In the genomic region with DNA sequence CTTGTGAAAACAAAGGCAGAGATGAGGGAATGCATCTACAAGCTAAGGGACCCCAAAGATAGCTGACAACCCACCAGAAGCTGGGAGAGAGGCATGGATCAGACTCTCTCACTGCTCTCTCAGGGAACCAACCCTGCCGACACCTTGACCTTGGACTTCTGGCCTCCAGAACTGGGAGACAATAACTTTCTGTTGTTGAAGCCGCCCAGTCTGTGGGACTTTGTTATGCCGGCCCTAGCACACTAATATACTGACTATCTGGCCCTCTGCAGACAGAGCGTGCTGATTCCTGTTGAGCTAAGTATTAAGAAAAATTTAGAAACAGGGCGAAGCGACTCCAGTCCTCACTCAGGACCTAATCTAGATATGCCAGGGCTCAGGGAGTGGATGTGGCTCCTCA, we compare ENCODE assay signal across 25 cellular contexts.
"Had no signal": no experiment of that assay in that cellular context is flagged by ENCODE, and none has a peak within 500 bp of the region (broad histone marks: within the 10 kb centered on the region; RNA-seq: fewer than 3 reads in every experiment).

No MANE protein-coding gene starts in this region.

- DNase-seq: activated CD4-positive, alpha-beta memory T cell treated with anti-CD3 and anti-CD28 coated beads, Interleukin-2, amount 10 ng/mL, durations not matched to agents 7 days and 5 days; activated CD4-positive, alpha-beta T cell treated with anti-CD3 and anti-CD28 coated beads for 36 hours; activated CD4-positive, alpha-beta T cell treated with anti-CD3 and anti-CD28 coated beads, Interleukin-2, amount 50 U/mL, for 1 hour; activated CD8-positive, alpha-beta memory T cell treated with anti-CD3 and anti-CD28 coated beads, Interleukin-2, amount 50 U/mL, for 4 hours; activated gamma-delta T cell treated with Interleukin-2 at 50 U/mL for 16 hours; activated naive CD4-positive, alpha-beta T cell treated with anti-CD3 and anti-CD28 coated beads, Interleukin-2, amount 10 ng/mL, durations not matched to agents 7 days and 5 days; activated naive CD8-positive, alpha-beta T cell treated with anti-CD3 and anti-CD28 coated beads for 36 hours; activated T-cell treated with anti-CD3 and anti-CD28 coated beads, Interleukin-2, amount 50 U/mL, for 72 hours; anterior cingulate cortex; caudate nucleus; Karpas-422; MM.1S; NCI-H1105 treated with DMSO at 0.1 percent for 48 hours; NCI-H1436 treated with DMSO at 0.1 percent for 48 hours; NCI-H187; NCI-H2081 treated with DMSO at 0.1 percent for 48 hours; NCI-H446; PC-3; SHP77 treated with DMSO at 0.1 percent for 48 hours; T-helper 17 cell; T-helper 9 cell; WERI-Rb-1 had no signal

- H3K4me3 ChIP-seq: breast epithelium, K562 had no signal

- H3K27me3 ChIP-seq: breast epithelium had no signal

- H3K9me3 ChIP-seq: breast epithelium had no signal

- H3K27ac ChIP-seq: breast epithelium had no signal

- H3K36me3 ChIP-seq: breast epithelium, WERI-Rb-1 had no signal

- H3K27ac Mint-ChIP-seq: activated CD4-positive, alpha-beta memory T cell treated with anti-CD3 and anti-CD28 coated beads, Interleukin-2, amount 10 ng/mL, durations not matched to agents 7 days and 5 days; activated CD4-positive, alpha-beta T cell treated with anti-CD3 and anti-CD28 coated beads for 36 hours; activated naive CD4-positive, alpha-beta T cell treated with anti-CD3 and anti-CD28 coated beads, Interleukin-2, amount 10 ng/mL, durations not matched to agents 7 days and 5 days; activated naive CD8-positive, alpha-beta T cell treated with anti-CD3 and anti-CD28 coated beads for 36 hours; activated T-cell treated with anti-CD3 and anti-CD28 coated beads, Interleukin-2, amount 50 U/mL, for 72 hours; activated T-helper 2 cell treated with anti-CD3 and anti-CD28 coated beads, Interferon-gamma antibody, Interleukin-2, Interleukin-4, amounts not matched to agents 10 μg/mL and 5 μg/mL and 100 μg/mL, durations not matched to agents 14 hours and 24 hours and 36 hours; T-helper 17 cell had no signal

- H3K4me1 ChIP-seq: breast epithelium had no signal

- H3K27me3 Mint-ChIP-seq: activated CD4-positive, alpha-beta memory T cell treated with anti-CD3 and anti-CD28 coated beads, Interleukin-2, amount 10 ng/mL, durations not matched to agents 7 days and 5 days; activated CD4-positive, alpha-beta T cell treated with anti-CD3 and anti-CD28 coated beads for 36 hours; activated naive CD4-positive, alpha-beta T cell treated with anti-CD3 and anti-CD28 coated beads, Interleukin-2, amount 10 ng/mL, durations not matched to agents 7 days and 5 days; activated naive CD8-positive, alpha-beta T cell treated with anti-CD3 and anti-CD28 coated beads for 36 hours; T-helper 17 cell had no signal

- H3K36me3 Mint-ChIP-seq: activated naive CD4-positive, alpha-beta T cell treated with anti-CD3 and anti-CD28 coated beads, Interleukin-2, amount 10 ng/mL, durations not matched to agents 7 days and 5 days had no signal

- H3K9me3 Mint-ChIP-seq: activated CD4-positive, alpha-beta memory T cell treated with anti-CD3 and anti-CD28 coated beads, Interleukin-2, amount 10 ng/mL, durations not matched to agents 7 days and 5 days; activated naive CD4-positive, alpha-beta T cell treated with anti-CD3 and anti-CD28 coated beads, Interleukin-2, amount 10 ng/mL, durations not matched to agents 7 days and 5 days; activated naive CD8-positive, alpha-beta T cell treated with anti-CD3 and anti-CD28 coated beads for 36 hours; activated T-cell treated with anti-CD3 and anti-CD28 coated beads, Interleukin-2, amount 50 U/mL, for 72 hours; activated T-helper 2 cell treated with anti-CD3 and anti-CD28 coated beads, Interferon-gamma antibody, Interleukin-2, Interleukin-4, amounts not matched to agents 10 μg/mL and 5 μg/mL and 100 μg/mL, durations not matched to agents 14 hours and 24 hours and 36 hours had no signal

- H3K4me1 Mint-ChIP-seq: activated CD4-positive, alpha-beta memory T cell treated with anti-CD3 and anti-CD28 coated beads, Interleukin-2, amount 10 ng/mL, durations not matched to agents 7 days and 5 days; activated CD4-positive, alpha-beta T cell treated with anti-CD3 and anti-CD28 coated beads for 36 hours; activated naive CD4-positive, alpha-beta T cell treated with anti-CD3 and anti-CD28 coated beads, Interleukin-2, amount 10 ng/mL, durations not matched to agents 7 days and 5 days; activated naive CD8-positive, alpha-beta T cell treated with anti-CD3 and anti-CD28 coated beads for 36 hours had no signal

- ATAC-seq: activated CD4-positive, alpha-beta T cell treated with anti-CD3 and anti-CD28 coated beads for 36 hours; activated T-cell treated with anti-CD3 and anti-CD28 coated beads, Interleukin-2, amount 50 U/mL, for 72 hours; K562; PC-3; T-helper 17 cell had no signal

- H3K4me3 Mint-ChIP-seq: activated CD4-positive, alpha-beta memory T cell treated with anti-CD3 and anti-CD28 coated beads, Interleukin-2, amount 10 ng/mL, durations not matched to agents 7 days and 5 days; activated CD4-positive, alpha-beta T cell treated with anti-CD3 and anti-CD28 coated beads for 36 hours; activated naive CD4-positive, alpha-beta T cell treated with anti-CD3 and anti-CD28 coated beads, Interleukin-2, amount 10 ng/mL, durations not matched to agents 7 days and 5 days; activated naive CD8-positive, alpha-beta T cell treated with anti-CD3 and anti-CD28 coated beads for 36 hours; activated T-cell treated with anti-CD3 and anti-CD28 coated beads, Interleukin-2, amount 50 U/mL, for 72 hours; T-helper 17 cell had no signal
